In genomic region chr14:81772391-81772790, GRCh38 we compare ENCODE assay signal across 16 cellular contexts.
"Had no signal": no experiment of that assay in that cellular context is flagged by ENCODE, and none has a peak within 500 bp of the region (broad histone marks: within the 10 kb centered on the region; RNA-seq: fewer than 3 reads in every experiment).

No MANE protein-coding gene starts in this region.

- H3K4me3 Mint-ChIP-seq: activated CD4-positive, alpha-beta T cell treated with anti-CD3 and anti-CD28 coated beads, Interleukin-2, amount 10 ng/mL, durations not matched to agents 24 days and 14 days; activated naive CD8-positive, alpha-beta T cell; natural killer cell had no signal

- H3K9me3 Mint-ChIP-seq: activated CD4-positive, alpha-beta T cell treated with anti-CD3 and anti-CD28 coated beads, Interleukin-2, amount 10 ng/mL, durations not matched to agents 24 days and 14 days had no signal

- ATAC-seq: left ventricle myocardium superior, natural killer cell had no signal

- DNase-seq: activated CD4-positive, alpha-beta T cell treated with anti-CD3 and anti-CD28 coated beads, Interleukin-2, amount 10 ng/mL, durations not matched to agents 24 days and 14 days; activated CD4-positive, CD25-positive, alpha-beta regulatory T cell; activated CD8-positive, alpha-beta memory T cell treated with anti-CD3 and anti-CD28 coated beads, Interleukin-2, amount 50 U/mL, for 48 hours; activated gamma-delta T cell treated with Interleukin-2 at 50 U/mL for 16 hours; amniotic stem cell; colonic mucosa; hypothalamus; kidney; left ventricle myocardium superior; mesendoderm; natural killer cell; stimulated activated CD4-positive, alpha-beta T cell treated with anti-CD3 and anti-CD28 coated beads, Interleukin-2, amount 100 ng/mL, for 48 hours; stimulated activated naive CD4-positive, alpha-beta T cell; tibial artery; uterus had no signal

- H3K36me3 Mint-ChIP-seq: activated naive CD8-positive, alpha-beta T cell; natural killer cell had no signal

- H3K27ac Mint-ChIP-seq: activated CD4-positive, alpha-beta T cell treated with anti-CD3 and anti-CD28 coated beads, Interleukin-2, amount 10 ng/mL, durations not matched to agents 24 days and 14 days; activated naive CD8-positive, alpha-beta T cell; natural killer cell had no signal

- H3K4me1 Mint-ChIP-seq: activated CD4-positive, alpha-beta T cell treated with anti-CD3 and anti-CD28 coated beads, Interleukin-2, amount 10 ng/mL, durations not matched to agents 24 days and 14 days; natural killer cell had no signal

- H3K27me3 Mint-ChIP-seq: activated CD4-positive, alpha-beta T cell treated with anti-CD3 and anti-CD28 coated beads, Interleukin-2, amount 10 ng/mL, durations not matched to agents 24 days and 14 days had no signal
